In genomic region chr10:52997007-52997406, GRCh38 we compare ENCODE assay signal across 26 cellular contexts.
"Had no signal": no experiment of that assay in that cellular context is flagged by ENCODE, and none has a peak within 500 bp of the region (broad histone marks: within the 10 kb centered on the region; RNA-seq: fewer than 3 reads in every experiment).

No MANE protein-coding gene starts in this region.

- H3K9me3 ChIP-seq: colonic mucosa, esophagus squamous epithelium, gastrocnemius medialis, left lung, lower lobe of right lung, mucosa of descending colon had no signal

- H3K4me3 ChIP-seq: colonic mucosa, esophagus squamous epithelium, gastrocnemius medialis, heart left ventricle, hepatocyte, left lung, lower lobe of right lung, mucosa of descending colon had no signal

- DNase-seq: colonic mucosa; cortex of kidney; effector CD8-positive, alpha-beta T cell; effector memory CD8-positive, alpha-beta T cell; endodermal cell; erythroblast; esophagus squamous epithelium; foreskin fibroblast; foreskin melanocyte; gastrocnemius medialis; heart left ventricle; hypothalamus; immature natural killer cell; islet precursor cell; kidney; kidney glomerular epithelial cell; left colon; left lung; left ventricle myocardium superior; lower lobe of right lung; mesenchymal stem cell; mucosa of descending colon; naive B cell had no signal

- H3K27me3 ChIP-seq: colonic mucosa, esophagus squamous epithelium, gastrocnemius medialis, heart left ventricle, hepatocyte, left lung had no signal

- H3K4me2 ChIP-seq: hepatocyte had no signal

- H2AFZ ChIP-seq: hepatocyte had no signal

- H3K4me1 ChIP-seq: esophagus squamous epithelium, gastrocnemius medialis, heart left ventricle, left lung, lower lobe of right lung had no signal

- H3K36me3 ChIP-seq: colonic mucosa, esophagus squamous epithelium, gastrocnemius medialis, heart left ventricle, left lung, lower lobe of right lung had no signal

- H3K79me2 ChIP-seq: hepatocyte had no signal

- ATAC-seq: effector memory CD8-positive, alpha-beta T cell; esophagus mucosa; gastrocnemius medialis; heart left ventricle; left colon; left lung; left ventricle myocardium superior; lower lobe of right lung; mucosa of descending colon had no signal

- H3K27ac ChIP-seq: colonic mucosa, epithelial cell of prostate, esophagus squamous epithelium, gastrocnemius medialis, heart left ventricle, hepatocyte, left lung, lower lobe of right lung had no signal
